1 cellular context compared by ENCODE assay signal in genomic region chr9:89528540-89528939, GRCh38.
TF ChIP-seq lines count a peak whose summit lies in the region.

No MANE protein-coding gene starts in this region.

TF ChIP-seq in SK-N-SH, 30 proteins besides CTCF, POLR2A, EP300 and RAD21 (continued from another document):
- TF ChIP-seq TEAD4 (IDR thresholded peaks at IDR 0.05; ENCODE audit: borderline replicate concordance, insufficient read depth) (no peak), RCOR1 (IDR thresholded peaks at IDR 0.05; ENCODE audit: low read length) (no peak), GABPA (IDR thresholded peaks at IDR 0.05; ENCODE audit: low read depth) (no peak), NFIC (IDR thresholded peaks at IDR 0.05; ENCODE audit: borderline replicate concordance) (no peak), TAF1 (IDR thresholded peaks at IDR 0.05; ENCODE audit: borderline replicate concordance, low read depth, low read length) (no peak), CHD2 (IDR thresholded peaks at IDR 0.05; ENCODE audit: low read length, partially characterized antibody) (no peak)
